ENCODE assay signal across 8 cellular contexts in the genomic region with DNA sequence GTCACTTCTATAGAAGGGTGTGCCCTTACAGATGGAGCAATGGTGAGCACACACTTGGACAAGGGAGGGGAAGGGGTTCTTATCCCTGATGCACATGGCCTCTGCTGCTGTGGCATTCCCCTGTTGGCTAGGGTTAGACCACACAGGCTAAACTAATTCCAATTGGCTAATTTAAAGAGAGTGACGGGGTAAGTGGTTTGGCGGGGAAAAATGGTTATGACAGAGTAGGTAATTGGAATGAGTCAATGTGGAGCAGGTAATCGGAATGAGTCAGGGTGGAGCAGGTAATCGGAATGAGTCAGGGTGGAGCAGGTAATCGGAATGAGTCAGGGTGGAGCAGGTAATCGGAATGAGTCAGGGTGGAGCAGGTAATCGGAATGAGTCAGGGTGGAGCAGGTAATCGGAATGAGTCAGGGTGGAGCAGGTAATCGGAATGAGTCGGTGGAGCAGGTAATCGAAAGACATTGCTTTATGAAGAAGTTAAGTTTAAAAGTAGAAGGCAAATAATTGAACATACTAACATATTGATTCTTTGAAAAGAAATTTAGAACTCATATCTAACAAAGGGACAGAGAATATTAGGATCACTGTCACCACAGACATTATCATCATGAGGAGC. TPM values are rescaled to one million over a fixed set of nuclear protein-coding genes. Genes with fewer than 3 reads are reported as not detected.
DNase-seq lines count a peak whose midpoint lies in the region; ATAC-seq and TF ChIP-seq lines count a peak whose summit lies in the region.
"Not testable (repeated sequence)": the region's sequence is repeated elsewhere in the genome, so short reads cannot be mapped to it uniquely, and the experiment has no call there.

No MANE protein-coding gene starts in this region.

- H3K27ac ChIP-seq in trophoblast cell (ENCODE audit: low read depth, low read length) = not testable (repeated sequence)

- not testable (repeated sequence) for H3K79me1 ChIP-seq in trophoblast cell (ENCODE audit: low read length)

- not testable (repeated sequence) for H3K9ac ChIP-seq in trophoblast cell (ENCODE audit: low read length)

- CTCF ChIA-PET in activated CD4-positive, alpha-beta memory T cell treated with anti-CD3 and anti-CD28 coated beads for 36 hours (lab: Charles Lee) = interaction anchor here (2.6 kb wide), 1 partner anchor 29 kb away, joined by 15 read pairs; a partner anchor contains a TSS
- CTCF ChIA-PET in MCF 10A (lab: Yijun Ruan, JAX) = not testable (repeated sequence)

- not testable (repeated sequence) for H3K27me3 ChIP-seq in trophoblast cell (ENCODE audit: insufficient read depth, low read length)

- H3K27me3 Mint-ChIP-seq in activated CD4-positive, alpha-beta memory T cell treated with anti-CD3 and anti-CD28 coated beads for 36 hours; activated T-cell treated with anti-CD3 and anti-CD28 coated beads, Interleukin-2, amount 50 U/mL, for 4 hours (ENCODE audit: low read depth); MCF 10A (ENCODE audit: insufficient read depth, unreplicated experiment): not testable (repeated sequence)

- ATAC-seq in activated CD4-positive, CD25-positive, alpha-beta regulatory T cell treated with anti-CD3 and anti-CD28 coated beads, Interleukin-2, amount 50 U/mL, for 24 hours = peak; percentile 40 to 48
- peak; percentile 24 to 43 for ATAC-seq in activated T-cell treated with anti-CD3 and anti-CD28 coated beads, Interleukin-2, amount 50 U/mL, for 4 hours

- not testable (repeated sequence) for BruUV-seq in MCF 10A (replicated peaks; lab: Mats Ljungman, UMichigan)

- H2BK5ac ChIP-seq in trophoblast cell (ENCODE audit: low read depth, low read length, poor library complexity) = not testable (repeated sequence)

- H3K4me3 Mint-ChIP-seq in activated CD4-positive, alpha-beta memory T cell treated with anti-CD3 and anti-CD28 coated beads for 36 hours; activated T-cell treated with anti-CD3 and anti-CD28 coated beads, Interleukin-2, amount 50 U/mL, for 4 hours; MCF 10A (ENCODE audit: unreplicated experiment): not testable (repeated sequence)

- H3K27ac Mint-ChIP-seq in activated CD4-positive, alpha-beta memory T cell treated with anti-CD3 and anti-CD28 coated beads for 36 hours = peak overlapping the region; percentile 67
- H3K27ac Mint-ChIP-seq in MCF 10A (ENCODE audit: low read depth, unreplicated experiment) = not testable (repeated sequence)

- not testable (repeated sequence) for H3K4me3 ChIP-seq in GM12865 (ENCODE audit: low read depth, low read length); trophoblast cell (ENCODE audit: low read depth, low read length)

- not testable (repeated sequence) for TF ChIP-seq CTCF in GM12865 (IDR thresholded peaks at IDR 0.05; ENCODE audit: insufficient read depth, low read depth, low read length, missing control alignments); MCF 10A (IDR thresholded peaks at IDR 0.05; ENCODE audit: unreplicated experiment)

- intact Hi-C loops in activated CD4-positive, alpha-beta memory T cell treated with anti-CD3 and anti-CD28 coated beads for 36 hours (cut with micrococcal nuclease) = loop anchor here (1.0 to 5.0 kb wide), 5 partner anchors 10 to 359 kb away; a partner anchor contains a TSS
- intact Hi-C loops in MCF 10A (cut with micrococcal nuclease) = not testable (repeated sequence)

- H3K4ac ChIP-seq in trophoblast cell (ENCODE audit: low read depth, low read length) = not testable (repeated sequence)

- not testable (repeated sequence) for H3K79me2 ChIP-seq in trophoblast cell (ENCODE audit: control insufficient read depth, insufficient read depth, low read length, poor library complexity)

- H3K4me1 Mint-ChIP-seq in activated CD4-positive, alpha-beta memory T cell treated with anti-CD3 and anti-CD28 coated beads for 36 hours (ENCODE audit: low read depth) = peaks cover 46% of the 10 kb centered on the region
- peaks cover 27% of the 10 kb centered on the region for H3K4me1 Mint-ChIP-seq in activated T-cell treated with anti-CD3 and anti-CD28 coated beads, Interleukin-2, amount 50 U/mL, for 4 hours (ENCODE audit: low read depth)
- not testable (repeated sequence) for H3K4me1 Mint-ChIP-seq in MCF 10A (ENCODE audit: insufficient read depth, unreplicated experiment)

- H3K14ac ChIP-seq in trophoblast cell (ENCODE audit: low read length) = not testable (repeated sequence)

- H2BK12ac ChIP-seq in trophoblast cell (ENCODE audit: low read length) = not testable (repeated sequence)

- H2BK120ac ChIP-seq in trophoblast cell (ENCODE audit: insufficient read depth, low read length, poor library complexity) = not testable (repeated sequence)

- H3K23ac ChIP-seq in trophoblast cell (ENCODE audit: low read length) = not testable (repeated sequence)

- H3K9me3 ChIP-seq in trophoblast cell (ENCODE audit: insufficient read depth, low read depth, low read length) = not testable (repeated sequence)

- H4K12ac ChIP-seq in trophoblast cell (ENCODE audit: low read depth, low read length) = not testable (repeated sequence)

- not testable (repeated sequence) for H3K9me3 Mint-ChIP-seq in activated CD4-positive, alpha-beta memory T cell treated with anti-CD3 and anti-CD28 coated beads for 36 hours; activated T-cell treated with anti-CD3 and anti-CD28 coated beads, Interleukin-2, amount 50 U/mL, for 4 hours; MCF 10A (ENCODE audit: unreplicated experiment)

- POLR2A ChIA-PET in activated CD4-positive, alpha-beta memory T cell treated with anti-CD3 and anti-CD28 coated beads for 36 hours (lab: Charles Lee) = interaction anchor here (1.3 to 1.9 kb wide), 3 partner anchors 9 to 73 kb away, joined by 5 to 8 read pairs (median 6); a partner anchor contains a TSS
- POLR2A ChIA-PET in MCF 10A (lab: Yijun Ruan, JAX) = not testable (repeated sequence)

- H3K36me3 ChIP-seq in trophoblast cell (ENCODE audit: control insufficient read depth in 1 of 2, insufficient read depth in 2 of 2, low read length in 2 of 2) = not testable (repeated sequence)

- H3K4me1 ChIP-seq in trophoblast cell (ENCODE audit: control insufficient read depth in 1 of 2, insufficient read depth in 2 of 2, low read length in 2 of 2) = not testable (repeated sequence)

- not testable (repeated sequence) for H2AFZ ChIP-seq in trophoblast cell (ENCODE audit: insufficient read depth, low read length, poor library complexity)

- not testable (repeated sequence) for H2AK5ac ChIP-seq in trophoblast cell (ENCODE audit: low read length)

- H3K36me3 Mint-ChIP-seq in activated CD4-positive, alpha-beta memory T cell treated with anti-CD3 and anti-CD28 coated beads for 36 hours; activated T-cell treated with anti-CD3 and anti-CD28 coated beads, Interleukin-2, amount 50 U/mL, for 4 hours (ENCODE audit: insufficient read depth); MCF 10A (ENCODE audit: insufficient read depth, unreplicated experiment): not testable (repeated sequence)

- not testable (repeated sequence) for H3K4me2 ChIP-seq in trophoblast cell (ENCODE audit: low read length)

- H3K18ac ChIP-seq in trophoblast cell (ENCODE audit: low read length) = not testable (repeated sequence)

- WGBS in trophoblast cell (ENCODE audit: extremely low coverage, insufficient coverage, insufficient read length) = no CpG with 5 or more reads among the region's 11 CpGs

- not testable (repeated sequence) for H4K91ac ChIP-seq in trophoblast cell (ENCODE audit: low read depth, low read length)

- DNase-seq in GM12865 (ENCODE audit: low read depth) (peak; percentile 55), MCF 10A (ENCODE audit: unreplicated experiment) (peak; percentile 1), trophoblast cell (peak; percentile 41 to 74)
- DNase-seq in activated CD4-positive, alpha-beta memory T cell treated with anti-CD3 and anti-CD28 coated beads for 36 hours = peak; percentile 67
- DNase-seq in activated T-cell treated with anti-CD3 and anti-CD28 coated beads, Interleukin-2, amount 50 U/mL, for 4 hours = not testable (repeated sequence)
- DNase-seq in activated effector memory CD4-positive, alpha-beta T cell treated with anti-CD3 and anti-CD28 coated beads, Interleukin-2, amount 50 U/mL, for 16 hours = peak; percentile 66
- DNase-seq in stimulated activated CD4-positive, alpha-beta T cell treated with anti-CD3 and anti-CD28 coated beads, Interleukin-4, amount 100 ng/mL, for 24 hours = peak; percentile 39

- H4K8ac ChIP-seq in trophoblast cell (ENCODE audit: low read depth, low read length) = not testable (repeated sequence)

RNA-seq across cellular contexts. Expression of a gene that starts 28.4 kb away (rescaled TPM):
- 10 to 100 TPM; 40.6 to 42.7 TPM for total RNA-seq in activated CD4-positive, alpha-beta memory T cell treated with anti-CD3 and anti-CD28 coated beads for 36 hours
- 10 to 100 TPM; 35.7 to 36.8 (median 36.5) TPM for total RNA-seq in activated T-cell treated with anti-CD3 and anti-CD28 coated beads, Interleukin-2, amount 50 U/mL, for 4 hours
- total RNA-seq in MCF 10A (2022) = 16.3 and 18.3 TPM in 2 replicates
- 2.4 TPM in 2 replicates for polyA plus RNA-seq in trophoblast cell (2013)
